11 cellular contexts compared by ENCODE assay signal in genomic region chr17:48603959-48604769, GRCh38. TPM values are rescaled to one million over a fixed set of nuclear protein-coding genes. Genes with fewer than 3 reads are reported as not detected.
A peak's percentile ranks its signal among the peaks of the same experiment; 100 is the strongest.
DNase-seq lines count a peak whose midpoint lies in the region; TF ChIP-seq lines count a peak whose summit lies in the region.
"Had no signal": no experiment of that assay in that cellular context is flagged by ENCODE, and none has a peak within 500 bp of the region (broad histone marks: within the 10 kb centered on the region; RNA-seq: fewer than 3 reads in every experiment).

No MANE protein-coding gene starts in this region.

- H3K36me3 ChIP-seq in iPS-15b (ENCODE audit: control insufficient read depth, insufficient read depth, low read length) (no peaks in the 10 kb centered on the region), suprapubic skin (no peaks in the 10 kb centered on the region)
- H3K36me3 ChIP-seq: thyroid gland had no signal

- DNase-seq in H4 (ENCODE audit: low spot score) (peak; percentile 82), RPMI7951 (ENCODE audit: low read depth) (peak; percentile 78), suprapubic skin (ENCODE audit: low spot score in 2 of 2) (no peak), amygdala (lab: John Stamatoyannopoulos, UW) (no peak), pons (ENCODE audit: low spot score) (no peak), retina (no peak), DMS 273 (lab: John Stamatoyannopoulos, UW; ENCODE audit: unreplicated experiment) (no peak)
- DNase-seq: activated T-cell treated with anti-CD3 and anti-CD28 coated beads, Interleukin-2, amount 50 U/mL, for 1 hour; MV-4-11; thyroid gland had no signal

- peak overlapping the region; percentile 72 for H3K27ac ChIP-seq in suprapubic skin
- H3K27ac ChIP-seq: thyroid gland had no signal

- H3K27me3 ChIP-seq in iPS-15b (ENCODE audit: control insufficient read depth, insufficient read depth, low read length) (peaks cover 99% of the 10 kb centered on the region), suprapubic skin (peaks cover 68% of the 10 kb centered on the region)

- no peak for TF ChIP-seq EP300 in suprapubic skin (IDR thresholded peaks at IDR 0.05)

- H3K9ac ChIP-seq in iPS-15b (ENCODE audit: low read depth, low read length): no peak overlapping the region

- H3K4me1 ChIP-seq in iPS-15b (ENCODE audit: control insufficient read depth, insufficient read depth, low read length) (no peaks in the 10 kb centered on the region), suprapubic skin (peaks cover 34% of the 10 kb centered on the region)

- no peak for TF ChIP-seq CTCF in suprapubic skin (IDR thresholded peaks at IDR 0.05)

- H3K4me3 ChIP-seq in iPS-15b (ENCODE audit: low read depth, low read length): peak overlapping the region; percentile 13
- H3K4me3 ChIP-seq in suprapubic skin: peak overlapping the region; percentile 54
- H3K4me3 ChIP-seq: thyroid gland had no signal

- TF ChIP-seq POLR2A in suprapubic skin (IDR thresholded peaks at IDR 0.05): peak in 1 of 2 donors; percentile 14

- H3K9me3 ChIP-seq in iPS-15b (ENCODE audit: control insufficient read depth, insufficient read depth, low read length) (no peaks in the 10 kb centered on the region), suprapubic skin (no peaks in the 10 kb centered on the region)
- H3K9me3 ChIP-seq: thyroid gland had no signal

- WGBS in suprapubic skin: 13% methylated on average over 21 of the region's 21 CpGs

RNA-seq across cellular contexts. Expression of gene HOXB6, which starts 0.6 kb away (rescaled TPM):
- 1.4 and 3.1 TPM in 2 replicates for total RNA-seq in H4 (2014; rRNA removed; shearing (Covaris generic))
- total RNA-seq in RPMI7951 (2014; rRNA removed; shearing (Covaris generic)): 4.8 and 7.3 TPM in 2 replicates
- total RNA-seq in suprapubic skin: 1 to 10 TPM in 2 of 4 donors, under 1 TPM in 1, not detected in 1; 0.39 to 4.5 (median 1.3) TPM

RNA-seq across cellular contexts. Expression of gene HOXB7, which starts 6.7 kb away (rescaled TPM):
- 21.2 and 22.4 TPM in 2 replicates for total RNA-seq in H4 (2014; rRNA removed; shearing (Covaris generic))
- 24.9 and 26.1 TPM in 2 replicates for total RNA-seq in RPMI7951 (2014; rRNA removed; shearing (Covaris generic))
- total RNA-seq in suprapubic skin: 1 to 10 TPM in 3 of 4 donors, under 1 TPM in 1; 0.95 to 3.6 (median 2.4) TPM

RNA-seq across cellular contexts. Expression of gene HOXB5, which starts 10.6 kb away (rescaled TPM):
- 0.43 TPM in 1 of 2 replicates, not detected in the other for total RNA-seq in H4 (2014; rRNA removed; shearing (Covaris generic))
- total RNA-seq in RPMI7951 (2014; rRNA removed; shearing (Covaris generic)): 0.10 and 0.24 TPM in 2 replicates
- under 1 TPM in 2 of 4 donors, not detected in 2; 0.72 to 0.80 TPM for total RNA-seq in suprapubic skin

RNA-seq across cellular contexts. Expression of gene HOXB8, which starts 10.9 kb away (rescaled TPM):
- 1.2 and 6.3 TPM in 2 replicates for total RNA-seq in H4 (2014; rRNA removed; shearing (Covaris generic))
- total RNA-seq in RPMI7951 (2014; rRNA removed; shearing (Covaris generic)): 0.24 and 0.49 TPM in 2 replicates
- not detected for total RNA-seq in suprapubic skin

RNA-seq across cellular contexts. Expression of gene HOXB3, which starts 14.1 kb away (rescaled TPM):
- 2.0 and 5.6 TPM in 2 replicates for total RNA-seq in H4 (2014; rRNA removed; shearing (Covaris generic))
- total RNA-seq in RPMI7951 (2014; rRNA removed; shearing (Covaris generic)): 3.2 and 7.9 TPM in 2 replicates
- 10 to 100 TPM in 1 of 4 donors, 1 to 10 TPM in 3; 2.3 to 20.8 (median 3.9) TPM for total RNA-seq in suprapubic skin

Comparison
In these comparisons a context has a peak if more than half of its experiments do, and no peak if none do; other contexts are left out.
1. DNase-seq: peak in H4 (single experiment) and RPMI7951 (single experiment); none in suprapubic skin (0 of 2), amygdala (0 of 56), pons (single experiment), retina (single experiment) and DMS 273 (single experiment).